ENCODE assay signal across 12 cellular contexts in genomic region chr10:30231071-30231652, GRCh38.
DNase-seq lines count a peak whose midpoint lies in the region; ATAC-seq, FAIRE-seq and TF ChIP-seq lines count a peak whose summit lies in the region.
"Had no signal": no experiment of that assay in that cellular context is flagged by ENCODE, and none has a peak within 500 bp of the region (broad histone marks: within the 10 kb centered on the region; RNA-seq: fewer than 3 reads in every experiment).

No MANE protein-coding gene starts in this region.

- ATAC-seq in GM18909 (IDR thresholded peaks at IDR 0.05; ENCODE audit: poor library complexity, unreplicated experiment): no peak
- ATAC-seq: Right ventricle myocardium inferior had no signal

- H3K36me3 ChIP-seq in esophagus muscularis mucosa: no peaks in the 10 kb centered on the region

- H3K9me3 ChIP-seq in esophagus muscularis mucosa: no peaks in the 10 kb centered on the region

- CTCF ChIA-PET in Calu3 (lab: Charles Lee): interaction anchor here (0.6 to 1.1 kb wide), 3 partner anchors 10 to 20 kb away, joined by 3 to 8 read pairs (median 3); no protein-coding TSS in a partner anchor

- 58% methylated on average over 3 of the region's 8 CpGs for WGBS in esophagus muscularis mucosa

- H3K27me3 Mint-ChIP-seq in Calu3 (ENCODE audit: unreplicated experiment): no peaks in the 10 kb centered on the region
- H3K27me3 Mint-ChIP-seq: progenitor cell of endocrine pancreas had no signal

- intact Hi-C loops in Calu3 (cut with micrococcal nuclease; ENCODE audit: unreplicated experiment): no loop called here
- intact Hi-C loops in esophagus muscularis mucosa (cut with DNase I): no loop called here

- no peak for TF ChIP-seq EP300 in esophagus muscularis mucosa (IDR thresholded peaks at IDR 0.05)

- no peaks in the 10 kb centered on the region for H3K4me1 ChIP-seq in esophagus muscularis mucosa

- peak; percentile 81 for FAIRE-seq in GM12892 (lab: Jason Lieb, UNC)

- BruUV-seq in Calu3 (replicated peaks; lab: Mats Ljungman, UMichigan): no TSS peak

- H3K9me3 Mint-ChIP-seq in Calu3 (ENCODE audit: low read depth, unreplicated experiment): no peaks in the 10 kb centered on the region

- DNase-seq in Calu3: peak; percentile 32
- DNase-seq in GM12892 (ENCODE audit: insufficient read length): no peak
- DNase-seq in NOMO-1 treated with dmso at 0.1 percent for 144 hours (lab: John Stamatoyannopoulos, UW; ENCODE audit: unreplicated experiment): peak; percentile 70
- peak; percentile 82 for DNase-seq in esophagus muscularis mucosa (ENCODE audit: extremely low spot score)
- DNase-seq in SW480 (ENCODE audit: low spot score): no peak
- DNase-seq in NCI-H82 treated with DMSO at 0.1 percent for 48 hours (lab: John Stamatoyannopoulos, UW; ENCODE audit: unreplicated experiment): no peak
- DNase-seq in stimulated activated CD8-positive, alpha-beta memory T cell treated with anti-CD3 and anti-CD28 coated beads, Interleukin-4, amount 100 ng/mL, for 48 hours: no peak
- DNase-seq: NCI-H2081 had no signal

- H3K36me3 Mint-ChIP-seq in Calu3 (ENCODE audit: insufficient read depth, unreplicated experiment): no peaks in the 10 kb centered on the region

- no peak for TF ChIP-seq CTCF in Calu3 (IDR thresholded peaks at IDR 0.05; ENCODE audit: unreplicated experiment)
- TF ChIP-seq CTCF in esophagus muscularis mucosa (IDR thresholded peaks at IDR 0.05): no peak

- H3K4me3 Mint-ChIP-seq in Calu3 (ENCODE audit: low read depth, unreplicated experiment): no peak overlapping the region

- H3K27ac Mint-ChIP-seq in Calu3 (ENCODE audit: unreplicated experiment): peak overlapping the region; percentile 0
- H3K27ac Mint-ChIP-seq: progenitor cell of endocrine pancreas had no signal

- no peak overlapping the region for H3K27ac ChIP-seq in esophagus muscularis mucosa (replicated peaks in 1 of 4)
- H3K27ac ChIP-seq: C4-2B had no signal

- H3K27me3 ChIP-seq in esophagus muscularis mucosa: no peaks in the 10 kb centered on the region

- H3K4me1 Mint-ChIP-seq in Calu3 (ENCODE audit: low read depth, unreplicated experiment): peaks cover 13% of the 10 kb centered on the region

- TF ChIP-seq POLR2A in GM12892 (IDR thresholded peaks at IDR 0.05; ENCODE audit: low read depth, low read length): no peak
- no peak for TF ChIP-seq POLR2A in esophagus muscularis mucosa (IDR thresholded peaks at IDR 0.05; ENCODE audit: low read depth)

- H3K4me3 ChIP-seq in esophagus muscularis mucosa: no peak overlapping the region

Comparison
In these comparisons a context has a peak if more than half of its experiments do, and no peak if none do; other contexts are left out.
1. DNase-seq: peak in Calu3 (single experiment), NOMO-1 treated with dmso at 0.1 percent for 144 hours (single experiment) and esophagus muscularis mucosa (single experiment); none in GM12892 (single experiment), SW480 (single experiment), NCI-H82 treated with DMSO at 0.1 percent for 48 hours (single experiment) and stimulated activated CD8-positive, alpha-beta memory T cell treated with anti-CD3 and anti-CD28 coated beads, Interleukin-4, amount 100 ng/mL, for 48 hours (single experiment).